Comparison of ENCODE assay signal across 1 cellular context in the genomic region with DNA sequence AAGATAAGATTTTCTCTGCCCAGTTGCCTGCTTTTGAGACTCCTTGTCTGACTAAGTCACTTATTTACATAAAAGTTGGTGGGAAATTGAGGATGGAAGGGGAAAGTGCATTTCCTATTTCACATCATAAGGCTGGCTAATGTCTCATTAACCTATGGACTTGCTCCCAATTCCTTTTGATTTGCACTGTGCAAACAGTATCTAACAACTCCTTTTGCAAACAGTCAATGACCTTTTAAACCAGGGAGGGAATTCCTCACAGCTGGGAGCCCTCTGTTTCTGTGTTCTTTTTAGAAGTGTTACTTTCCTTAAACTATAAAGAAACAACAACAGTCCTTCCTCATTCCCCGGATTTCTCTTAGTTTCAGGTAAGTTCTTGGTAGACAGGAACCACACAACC.
TF ChIP-seq lines count a peak whose summit lies in the region.

No MANE protein-coding gene starts in this region.

TF ChIP-seq in HepG2, 621 proteins besides CTCF, POLR2A, EP300 and RAD21 (continued from another document):
- TF ChIP-seq, protein P1, sequence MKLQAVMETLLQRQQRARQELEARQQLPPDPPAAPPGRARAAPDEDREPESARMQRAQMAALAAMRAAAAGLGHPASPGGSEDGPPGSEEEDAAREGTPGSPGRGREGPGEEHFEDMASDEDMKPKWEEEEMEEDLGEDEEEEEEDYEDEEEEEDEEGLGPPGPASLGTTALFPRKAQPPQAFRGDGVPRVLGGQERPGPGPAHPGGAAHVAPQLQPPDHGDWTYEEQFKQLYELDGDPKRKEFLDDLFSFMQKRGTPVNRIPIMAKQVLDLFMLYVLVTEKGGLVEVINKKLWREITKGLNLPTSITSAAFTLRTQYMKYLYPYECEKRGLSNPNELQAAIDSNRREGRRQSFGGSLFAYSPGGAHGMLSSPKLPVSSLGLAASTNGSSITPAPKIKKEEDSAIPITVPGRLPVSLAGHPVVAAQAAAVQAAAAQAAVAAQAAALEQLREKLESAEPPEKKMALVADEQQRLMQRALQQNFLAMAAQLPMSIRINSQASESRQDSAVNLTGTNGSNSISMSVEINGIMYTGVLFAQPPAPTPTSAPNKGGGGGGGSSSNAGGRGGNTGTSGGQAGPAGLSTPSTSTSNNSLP (IDR thresholded peaks at IDR 0.05; ENCODE audit: low read depth, low read length), result peak; percentile 42; the same call in 1 of the 2 replicates
- TF ChIP-seq CREB1 (IDR thresholded peaks at IDR 0.05) (no peak), CREB1 (CRISPR knock-in tag; IDR thresholded peaks at IDR 0.05) (peak; percentile 42; the same call in 1 of the 2 replicates), ZNF446 (CRISPR knock-in tag; IDR thresholded peaks at IDR 0.05) (no peak), HNF4G (IDR thresholded peaks at IDR 0.05; ENCODE audit: borderline replicate concordance, low read depth, low read length) (peak; percentile 72), HNF4G (CRISPR knock-in tag; IDR thresholded peaks at IDR 0.05; ENCODE audit: borderline replicate concordance, low read depth) (no peak)
